ENCODE assay signal across 12 cellular contexts in genomic region chr15:99506399-99506798, GRCh38. TPM values are rescaled to one million over a fixed set of nuclear protein-coding genes. Genes with fewer than 3 reads are reported as not detected.
DNase-seq lines count a peak whose midpoint lies in the region; ATAC-seq and TF ChIP-seq lines count a peak whose summit lies in the region.
"Had no signal": no experiment of that assay in that cellular context is flagged by ENCODE, and none has a peak within 500 bp of the region (broad histone marks: within the 10 kb centered on the region; RNA-seq: fewer than 3 reads in every experiment).

No MANE protein-coding gene starts in this region.

- H3K4me2 ChIP-seq in BLaER1: peak overlapping the region; percentile 87
- no peak overlapping the region for H3K4me2 ChIP-seq in Karpas-422 (ENCODE audit: low read depth, low read length, poor library complexity, severe bottlenecking)
- H3K4me2 ChIP-seq: A549 had no signal

- H3K79me2 ChIP-seq in Karpas-422 (ENCODE audit: low read length): no peaks in the 10 kb centered on the region

- DNase-seq in Karpas-422 (no peak), AML-193 (lab: John Stamatoyannopoulos, UW) (no peak), epidermal melanocyte (ENCODE audit: insufficient read length, low spot score) (no peak)
- DNase-seq: CD4-positive, CD25-positive, alpha-beta regulatory T cell; NCI-H1694; NCI-H510A treated with DMSO at 0.1 percent for 48 hours had no signal

- ATAC-seq in gastroesophageal sphincter (no peak), GM19395 (IDR thresholded peaks at IDR 0.05; ENCODE audit: unreplicated experiment) (no peak)
- ATAC-seq: A549 had no signal

- H3K27me3 ChIP-seq in BLaER1: no peaks in the 10 kb centered on the region
- no peaks in the 10 kb centered on the region for H3K27me3 ChIP-seq in Karpas-422 (ENCODE audit: low read length)
- H3K27me3 ChIP-seq in gastroesophageal sphincter: no peaks in the 10 kb centered on the region
- no peaks in the 10 kb centered on the region for H3K27me3 ChIP-seq in skeletal muscle tissue (ENCODE audit: control insufficient read depth in 3 of 3, insufficient read depth in 3 of 3, low read length in 3 of 3)
- H3K27me3 ChIP-seq: SJSA1 had no signal

- no peak for TF ChIP-seq CTCF in gastroesophageal sphincter (IDR thresholded peaks at IDR 0.05)

- H3K36me3 ChIP-seq in BLaER1 (no peaks in the 10 kb centered on the region), Karpas-422 (ENCODE audit: insufficient read depth, low read length) (no peaks in the 10 kb centered on the region), gastroesophageal sphincter (no peaks in the 10 kb centered on the region), skeletal muscle tissue (ENCODE audit: control insufficient read depth in 3 of 3, insufficient read depth in 3 of 3, low read length in 3 of 3) (no peaks in the 10 kb centered on the region)
- H3K36me3 ChIP-seq: SJSA1 had no signal

- 0 out of 2 replicates have a peak overlapping the region, but pooled peaks have one; percentile 60 for H3K4me3 ChIP-seq in BLaER1
- no peak overlapping the region for H3K4me3 ChIP-seq in Karpas-422 (ENCODE audit: low read length)
- H3K4me3 ChIP-seq in gastroesophageal sphincter: no peak overlapping the region
- no peak overlapping the region for H3K4me3 ChIP-seq in skeletal muscle tissue (ENCODE audit: low read length in 3 of 3)
- H3K4me3 ChIP-seq: A549, SJSA1 had no signal

- H3K9me2 ChIP-seq in Karpas-422 (replicated peaks; ENCODE audit: insufficient read depth, low read length): no peaks in the 10 kb centered on the region

- H3K9me3 ChIP-seq in BLaER1: no peaks in the 10 kb centered on the region
- H3K9me3 ChIP-seq in Karpas-422 (ENCODE audit: low read length): no peaks in the 10 kb centered on the region
- no peaks in the 10 kb centered on the region for H3K9me3 ChIP-seq in gastroesophageal sphincter
- H3K9me3 ChIP-seq in skeletal muscle tissue (ENCODE audit: control insufficient read depth in 3 of 3, low read length in 3 of 3): no peaks in the 10 kb centered on the region
- H3K9me3 ChIP-seq: A549, SJSA1 had no signal

- H2AFZ ChIP-seq in Karpas-422 (ENCODE audit: low read length): no peak overlapping the region

- TF ChIP-seq POLR2A in gastroesophageal sphincter (IDR thresholded peaks at IDR 0.05): no peak

- no peak overlapping the region for H3K9ac ChIP-seq in BLaER1
- no peak overlapping the region for H3K9ac ChIP-seq in Karpas-422 (ENCODE audit: low read length)
- H3K9ac ChIP-seq in skeletal muscle tissue (ENCODE audit: low read depth in 1 of 3, low read length in 3 of 3): no peak overlapping the region

- no peak for TF ChIP-seq EP300 in gastroesophageal sphincter (IDR thresholded peaks at IDR 0.05)

- WGBS in gastroesophageal sphincter (ENCODE audit: low coverage in 1 of 2), 2 donors: 79 to 94% methylated on average over 2 to 3 of the region's 3 CpGs

- H4K20me1 ChIP-seq in BLaER1 (no peaks in the 10 kb centered on the region), Karpas-422 (ENCODE audit: insufficient read depth, low read depth, low read length) (no peaks in the 10 kb centered on the region)

- peak overlapping the region; percentile 97 for H3K27ac ChIP-seq in BLaER1
- H3K27ac ChIP-seq in Karpas-422 (ENCODE audit: low read length): peak overlapping the region; percentile 98
- peak overlapping the region; percentile 81 to 85 (median 82) for H3K27ac ChIP-seq in gastroesophageal sphincter
- peak overlapping the region; percentile 15 for H3K27ac ChIP-seq in skeletal muscle tissue (ENCODE audit: low read depth, low read length)
- H3K27ac ChIP-seq: A549, SJSA1 had no signal

- H3K4me1 ChIP-seq in BLaER1: peaks cover 100% of the 10 kb centered on the region
- H3K4me1 ChIP-seq in Karpas-422 (ENCODE audit: low read length): peaks cover 95% of the 10 kb centered on the region
- peaks cover 3 to 62% (median 14%) of the 10 kb centered on the region in 3 donors for H3K4me1 ChIP-seq in gastroesophageal sphincter
- H3K4me1 ChIP-seq in skeletal muscle tissue (ENCODE audit: control insufficient read depth in 3 of 3, insufficient read depth in 3 of 3, low read length in 3 of 3): peaks cover 40 to 64% (median 49%) of the 10 kb centered on the region in 3 donors
- H3K4me1 ChIP-seq: A549 had no signal

RNA-seq across cellular contexts. Expression of gene MEF2A, which starts 59.4 kb away (rescaled TPM):
- 98.2 and 144 TPM in 2 replicates for total RNA-seq in Karpas-422 (2014; rRNA removed; shearing (Covaris generic); ENCODE audit: low replicate concordance)
- 100 to 1,000 TPM in 2 of 4 donors, 10 to 100 TPM in 2; 68.8 to 133 (median 95.7) TPM for total RNA-seq in gastroesophageal sphincter
- 29.7 TPM for total RNA-seq in skeletal muscle tissue

Comparison
In these comparisons a context has a peak if more than half of its experiments do, and no peak if none do; other contexts are left out.
1. H3K27ac ChIP-seq: peak in every context shown above with its lines; median percentile 98 in Karpas-422; 97 in BLaER1; 82 in gastroesophageal sphincter; 15 in skeletal muscle tissue.